ENCODE assay signal across 36 cellular contexts in genomic region chr17:48031966-48032365, GRCh38.
"Had no signal": no experiment of that assay in that cellular context is flagged by ENCODE, and none has a peak within 500 bp of the region (broad histone marks: within the 10 kb centered on the region; RNA-seq: fewer than 3 reads in every experiment).

No MANE protein-coding gene starts in this region.

- ATAC-seq: activated CD8-positive, alpha-beta T cell treated with anti-CD3 and anti-CD28 coated beads for 36 hours; activated naive CD4-positive, alpha-beta T cell treated with anti-CD3 and anti-CD28 coated beads, Interleukin-2, amount 50 U/mL, for 72 hours; activated T-cell treated with anti-CD3 and anti-CD28 coated beads, Interleukin-2, amount 50 U/mL, for 4 hours; body of pancreas; PC-3 had no signal

- H3K9me3 Mint-ChIP-seq: activated CD4-positive, alpha-beta T cell treated with anti-CD3 and anti-CD28 coated beads, Interleukin-2, amount 10 ng/mL, durations not matched to agents 24 days and 14 days; activated CD8-positive, alpha-beta T cell treated with anti-CD3 and anti-CD28 coated beads for 36 hours; activated naive CD4-positive, alpha-beta T cell treated with anti-CD3 and anti-CD28 coated beads for 36 hours; activated naive CD4-positive, alpha-beta T cell treated with anti-CD3 and anti-CD28 coated beads, Interleukin-2, amount 50 U/mL, for 72 hours; activated T-cell treated with anti-CD3 and anti-CD28 coated beads, Interleukin-2, amount 50 U/mL, for 4 hours; activated T-helper 1 cell treated with anti-CD3 and anti-CD28 coated beads, Interleukin-12 subunit alpha, Interleukin-12 subunit beta, Interleukin-2, Interleukin-4 antibody, amounts not matched to agents 30 ng/mL and 10 ng/mL and 1 ng/mL, durations not matched to agents 14 hours and 24 hours and 36 hours had no signal

- H3K4me3 Mint-ChIP-seq: activated CD4-positive, alpha-beta T cell treated with anti-CD3 and anti-CD28 coated beads, Interleukin-2, amount 10 ng/mL, durations not matched to agents 24 days and 14 days; activated CD8-positive, alpha-beta T cell treated with anti-CD3 and anti-CD28 coated beads for 36 hours; activated naive CD4-positive, alpha-beta T cell treated with anti-CD3 and anti-CD28 coated beads for 36 hours; activated T-cell treated with anti-CD3 and anti-CD28 coated beads, Interleukin-2, amount 50 U/mL, for 4 hours; activated T-helper 1 cell treated with anti-CD3 and anti-CD28 coated beads, Interleukin-12 subunit alpha, Interleukin-12 subunit beta, Interleukin-2, Interleukin-4 antibody, amounts not matched to agents 30 ng/mL and 10 ng/mL and 1 ng/mL, durations not matched to agents 14 hours and 24 hours and 36 hours had no signal

- DNase-seq: activated CD4-positive, alpha-beta T cell treated with anti-CD3 and anti-CD28 coated beads, Interleukin-2, amount 10 ng/mL, durations not matched to agents 24 days and 14 days; activated CD4-positive, alpha-beta T cell treated with anti-CD3 and anti-CD28 coated beads, Interleukin-2, amount 50 U/mL, for 4 hours; activated CD8-positive, alpha-beta memory T cell treated with anti-CD3 and anti-CD28 coated beads, Interleukin-2, amount 50 U/mL, for 4 hours; activated CD8-positive, alpha-beta T cell treated with anti-CD3 and anti-CD28 coated beads for 36 hours; activated gamma-delta T cell treated with Interleukin-2 at 50 U/mL for 16 hours; activated naive CD4-positive, alpha-beta T cell treated with anti-CD3 and anti-CD28 coated beads for 36 hours; activated T-cell treated with anti-CD3 and anti-CD28 coated beads for 4 hours; activated T-cell treated with anti-CD3 and anti-CD28 coated beads, Interleukin-2, amount 50 U/mL, for 4 hours; adrenal gland; body of pancreas; caudate nucleus; MM.1S; MV-4-11; NCI-H1092; NCI-H1436 treated with DMSO at 0.1 percent for 48 hours; NCI-H1694 treated with DMSO at 0.1 percent for 48 hours; NCI-H2029 treated with DMSO at 0.1 percent for 48 hours; NCI-H2107; NCI-H2171; NCI-H510A; NCI-H526; NCI-H748 treated with DMSO at 0.1 percent for 48 hours; NK-92 treated with Interleukin-12 subunit alpha and Interleukin-12 subunit beta, amount 100 ng/mL, for 24 hours; PC-3; Peyer's patch; Right ventricle myocardium superior; RPMI8226; SW 1271; T-helper 1 cell; T-helper 2 cell; T-helper 9 cell had no signal

- H3K4me2 ChIP-seq: KMS-11 had no signal

- H3K36me3 ChIP-seq: adrenal gland, breast epithelium, Peyer's patch had no signal

- H3K36me3 Mint-ChIP-seq: activated naive CD4-positive, alpha-beta T cell treated with anti-CD3 and anti-CD28 coated beads, Interleukin-2, amount 50 U/mL, for 72 hours had no signal

- H3K27ac Mint-ChIP-seq: activated CD4-positive, alpha-beta T cell treated with anti-CD3 and anti-CD28 coated beads, Interleukin-2, amount 10 ng/mL, durations not matched to agents 24 days and 14 days; activated CD8-positive, alpha-beta T cell treated with anti-CD3 and anti-CD28 coated beads for 36 hours; activated naive CD4-positive, alpha-beta T cell treated with anti-CD3 and anti-CD28 coated beads for 36 hours; activated naive CD4-positive, alpha-beta T cell treated with anti-CD3 and anti-CD28 coated beads, Interleukin-2, amount 50 U/mL, for 72 hours; activated T-helper 1 cell treated with anti-CD3 and anti-CD28 coated beads, Interleukin-12 subunit alpha, Interleukin-12 subunit beta, Interleukin-2, Interleukin-4 antibody, amounts not matched to agents 30 ng/mL and 10 ng/mL and 1 ng/mL, durations not matched to agents 14 hours and 24 hours and 36 hours had no signal

- H3K4me3 ChIP-seq: adrenal gland, body of pancreas, breast epithelium, Peyer's patch had no signal

- H3K27me3 ChIP-seq: adrenal gland, body of pancreas, breast epithelium, Peyer's patch had no signal

- H3K4me1 Mint-ChIP-seq: activated CD4-positive, alpha-beta T cell treated with anti-CD3 and anti-CD28 coated beads, Interleukin-2, amount 10 ng/mL, durations not matched to agents 24 days and 14 days had no signal

- H3K9ac ChIP-seq: KMS-11 had no signal

- H3K27ac ChIP-seq: adrenal gland, body of pancreas, breast epithelium, KMS-11, Peyer's patch had no signal

- FAIRE-seq: astrocyte had no signal

- H3K9me3 ChIP-seq: adrenal gland, body of pancreas, breast epithelium, Peyer's patch had no signal
